Comparison of ENCODE assay signal across 8 cellular contexts in genomic region chr1:25568834-25569598, GRCh38. TPM values are rescaled to one million over a fixed set of nuclear protein-coding genes. Genes with fewer than 3 reads are reported as not detected.
DNase-seq lines count a peak whose midpoint lies in the region; ATAC-seq and TF ChIP-seq lines count a peak whose summit lies in the region.

No MANE protein-coding gene starts in this region.

- DNase-seq in Right ventricle myocardium inferior (ENCODE audit: missing footprints) (no peak), cardiac septum (ENCODE audit: low spot score) (no peak), adipocyte (ENCODE audit: low read depth) (peak; percentile 66), kidney tubule cell (ENCODE audit: low spot score) (peak; percentile 52), vagina (ENCODE audit: extremely low spot score in 2 of 2) (no peak), NCI-H510A treated with DMSO at 0.1 percent for 48 hours (lab: John Stamatoyannopoulos, UW) (no peak), NCI-H748 treated with DMSO at 0.1 percent for 48 hours (lab: John Stamatoyannopoulos, UW) (no peak)

- H3K36me3 ChIP-seq in adipocyte (ENCODE audit: control insufficient read depth, insufficient read depth, low read length, severe bottlenecking), result peaks cover 9% of the 10 kb centered on the region
- peaks cover 0 to 8% of the 10 kb centered on the region in 2 donors for H3K36me3 ChIP-seq in vagina

- H3K27ac ChIP-seq in vagina, result peak overlapping the region; percentile 85

- ATAC-seq in Right ventricle myocardium inferior (peak; percentile 24), HG02610 (IDR thresholded peaks at IDR 0.05; ENCODE audit: unreplicated experiment) (no peak)

- TF ChIP-seq CTCF in vagina (IDR thresholded peaks at IDR 0.05), result no peak

- H3K9me3 ChIP-seq in adipocyte (ENCODE audit: control insufficient read depth, low read length) (no peaks in the 10 kb centered on the region), vagina (no peaks in the 10 kb centered on the region)

- no peak for TF ChIP-seq POLR2A in vagina (IDR thresholded peaks at IDR 0.05)

- intact Hi-C loops in Right ventricle myocardium inferior (cut with DNase I), result no loop called here
- intact Hi-C loops in cardiac septum (cut with DNase I), result no loop called here
- intact Hi-C loops in vagina (cut with DNase I), result no loop called here

- H3K4me1 ChIP-seq in adipocyte (ENCODE audit: control insufficient read depth, insufficient read depth, low read length) (peaks cover 30% of the 10 kb centered on the region), vagina (peaks cover 54% of the 10 kb centered on the region)

- H3K27me3 ChIP-seq in adipocyte (replicated peaks; ENCODE audit: control insufficient read depth, insufficient read depth, low read length), result no peaks in the 10 kb centered on the region
- H3K27me3 ChIP-seq in vagina, result no peaks in the 10 kb centered on the region

- no peak overlapping the region for H3K4me3 ChIP-seq in adipocyte (ENCODE audit: low read length)
- no peak overlapping the region for H3K4me3 ChIP-seq in vagina

- H3K9ac ChIP-seq in adipocyte (ENCODE audit: low read length), result peak overlapping the region; percentile 32

RNA-seq across cellular contexts. Expression of gene LDLRAP1, which starts 25.6 kb away (rescaled TPM):
- total RNA-seq in Right ventricle myocardium inferior (12.3 TPM), cardiac septum (14.4 TPM), vagina (22.3 TPM)

RNA-seq across cellular contexts. Expression of gene MAN1C1, which starts 47.6 kb away (rescaled TPM):
- 19.5 TPM for total RNA-seq in Right ventricle myocardium inferior
- total RNA-seq in cardiac septum, result 16.7 TPM
- total RNA-seq in vagina, result 31.4 TPM

Comparison
In these comparisons a context has a peak if more than half of its experiments do, and no peak if none do; other contexts are left out.
1. DNase-seq: peak in adipocyte (single experiment) and kidney tubule cell (single experiment); none in Right ventricle myocardium inferior (single experiment), cardiac septum (single experiment), vagina (0 of 2), NCI-H510A treated with DMSO at 0.1 percent for 48 hours (single experiment) and NCI-H748 treated with DMSO at 0.1 percent for 48 hours (single experiment).